18 cellular contexts compared by ENCODE assay signal in genomic region chr11:119905162-119905561, GRCh38.
"Had no signal": no experiment of that assay in that cellular context is flagged by ENCODE, and none has a peak within 500 bp of the region (broad histone marks: within the 10 kb centered on the region; RNA-seq: fewer than 3 reads in every experiment).

No MANE protein-coding gene starts in this region.

- H3K4me1 ChIP-seq: foreskin keratinocyte, testis had no signal

- DNase-seq: activated CD4-positive, alpha-beta T cell treated with anti-CD3 and anti-CD28 coated beads, Interleukin-2, amount 10 ng/mL, durations not matched to agents 7 days and 5 days; activated CD8-positive, alpha-beta T cell treated with anti-CD3 and anti-CD28 coated beads, Interleukin-2, amount 10 ng/mL, durations not matched to agents 7 days and 5 days; activated naive CD4-positive, alpha-beta T cell treated with anti-CD3 and anti-CD28 coated beads for 36 hours; activated T-cell treated with anti-CD3 and anti-CD28 coated beads, Interleukin-2, amount 50 U/mL, for 24 hours; caudate nucleus; foreskin keratinocyte; islet precursor cell; left ventricle myocardium superior; naive thymus-derived CD8-positive, alpha-beta T cell; stimulated activated CD4-positive, alpha-beta T cell treated with anti-CD3 and anti-CD28 coated beads, Interleukin-4, amount 100 ng/mL, for 24 hours; T1000; testis had no signal

- H3K27me3 ChIP-seq: body of pancreas, hepatocyte, pancreas, right lobe of liver, testis had no signal

- H3K27ac ChIP-seq: foreskin keratinocyte, hepatocyte, right lobe of liver, testis had no signal

- H3K9me3 ChIP-seq: body of pancreas, pancreas, right lobe of liver, testis had no signal

- H3K36me3 ChIP-seq: pancreas, right lobe of liver had no signal

- H3K4me3 ChIP-seq: body of pancreas, hepatocyte, pancreas, right lobe of liver, smooth muscle cell, testis had no signal

- ATAC-seq: activated CD8-positive, alpha-beta T cell treated with anti-CD3 and anti-CD28 coated beads, Interleukin-2, amount 10 ng/mL, durations not matched to agents 7 days and 5 days; body of pancreas; foreskin keratinocyte; left ventricle myocardium superior; naive thymus-derived CD8-positive, alpha-beta T cell; stimulated activated effector memory CD8-positive, alpha-beta T cell treated with anti-CD3 and anti-CD28 coated beads, Interleukin-12 subunit alpha, Interleukin-12 subunit beta, amount 100 ng/mL, for 72 hours had no signal
